26 cellular contexts compared by ENCODE assay signal in genomic region chr6:3175742-3176321, GRCh38. TPM values are rescaled to one million over a fixed set of nuclear protein-coding genes. Genes with fewer than 3 reads are reported as not detected.
A peak's percentile ranks its signal among the peaks of the same experiment; 100 is the strongest.
DNase-seq lines count a peak whose midpoint lies in the region; ATAC-seq, FAIRE-seq and TF ChIP-seq lines count a peak whose summit lies in the region.
"Had no signal": no experiment of that assay in that cellular context is flagged by ENCODE, and none has a peak within 500 bp of the region (broad histone marks: within the 10 kb centered on the region; RNA-seq: fewer than 3 reads in every experiment).

No MANE protein-coding gene starts in this region.

- peaks cover 21% of the 10 kb centered on the region for H3K4me1 ChIP-seq in HepG2 (ENCODE audit: insufficient read depth, low read length)
- no peaks in the 10 kb centered on the region for H3K4me1 ChIP-seq in right lobe of liver
- H3K4me1 ChIP-seq in kidney (ENCODE audit: control insufficient read depth in 1 of 2, insufficient read depth in 1 of 2, low read depth in 1 of 2, low read length in 2 of 2), result peaks cover 0 to 5% of the 10 kb centered on the region in 2 donors
- no peaks in the 10 kb centered on the region for H3K4me1 ChIP-seq in upper lobe of right lung
- H3K4me1 ChIP-seq in OCI-LY7 (ENCODE audit: insufficient read depth, low read length, poor library complexity, severe bottlenecking), result peaks cover 7% of the 10 kb centered on the region
- H3K4me1 ChIP-seq: spleen, suprapubic skin had no signal

- FAIRE-seq in HepG2 (lab: Jason Lieb, UNC), result no peak
- no peak for FAIRE-seq in kidney (lab: Jason Lieb, UNC)

- H3K27me3 ChIP-seq in HepG2 (ENCODE audit: control insufficient read depth in 1 of 2, insufficient read depth in 2 of 2, low read length in 2 of 2) (no peaks in the 10 kb centered on the region; a peak in 2 of 5 replicates), right lobe of liver (no peaks in the 10 kb centered on the region), upper lobe of right lung (no peaks in the 10 kb centered on the region)
- H3K27me3 ChIP-seq: suprapubic skin had no signal

- H2AFZ ChIP-seq in HepG2 (ENCODE audit: low read length), result no peak overlapping the region
- H2AFZ ChIP-seq in OCI-LY7 (ENCODE audit: low read length), result no peak overlapping the region

- 44% methylated on average over 11 of the region's 11 CpGs for WGBS in HepG2 (ENCODE audit: low lambda C conversion rate)
- 56% methylated on average over 5 of the region's 11 CpGs for WGBS in right lobe of liver (ENCODE audit: insufficient coverage, low coverage, low lambda C conversion rate, missing lambda C conversion rate)

- H3K4me2 ChIP-seq in HepG2 (ENCODE audit: low read depth, low read length) (no peak overlapping the region), OCI-LY7 (ENCODE audit: low read length) (no peak overlapping the region)

- TF ChIP-seq EP300 in HepG2 (IDR thresholded peaks at IDR 0.05; ENCODE audit: low read depth in 2 of 2, low read length in 2 of 2) (no peak), HepG2 (CRISPR knock-in tag; IDR thresholded peaks at IDR 0.05; ENCODE audit: borderline replicate concordance) (no peak)

- H3K4me3 ChIP-seq in HepG2 (replicated peaks in 1 of 3; ENCODE audit: insufficient read depth in 1 of 3, low read depth in 2 of 3, low read length in 3 of 3), result no peak overlapping the region
- H3K4me3 ChIP-seq in right lobe of liver, result no peak overlapping the region
- no peak overlapping the region for H3K4me3 ChIP-seq in kidney (ENCODE audit: low read length in 2 of 2)
- no peak overlapping the region for H3K4me3 ChIP-seq in upper lobe of right lung
- no peak overlapping the region for H3K4me3 ChIP-seq in OCI-LY7 (ENCODE audit: low read depth, low read length, poor library complexity, severe bottlenecking)
- H3K4me3 ChIP-seq: spleen, suprapubic skin had no signal

- POLR2A ChIA-PET in HepG2 (lab: Yijun Ruan, JAX), result interaction anchor here (0.5 to 0.9 kb wide), 2 partner anchors 20 to 76 kb away, joined by 3 to 4 read pairs; no protein-coding TSS in a partner anchor
- POLR2A ChIA-PET in OCI-LY7 (lab: Charles Lee), result interaction anchor here (1.0 kb wide), 1 partner anchor 72 kb away, joined by 4 read pairs; no protein-coding TSS in a partner anchor

- no peaks in the 10 kb centered on the region for H4K20me1 ChIP-seq in HepG2 (ENCODE audit: insufficient read depth, low read length)
- no peaks in the 10 kb centered on the region for H4K20me1 ChIP-seq in OCI-LY7 (ENCODE audit: insufficient read depth, low read length)

- H3K9me3 ChIP-seq in HepG2 (ENCODE audit: low read length) (no peaks in the 10 kb centered on the region), right lobe of liver (no peaks in the 10 kb centered on the region), kidney (ENCODE audit: control insufficient read depth in 1 of 2, low read length in 2 of 2) (no peaks in the 10 kb centered on the region), upper lobe of right lung (no peaks in the 10 kb centered on the region), OCI-LY7 (ENCODE audit: low read length) (no peaks in the 10 kb centered on the region)
- H3K9me3 ChIP-seq: spleen, suprapubic skin had no signal

- BruUV-seq in HepG2 (replicated peaks; lab: Mats Ljungman, UMichigan) (no TSS peak), OCI-LY7 (replicated peaks; lab: Mats Ljungman, UMichigan) (no TSS peak)

- CTCF ChIA-PET in HepG2 (lab: Yijun Ruan, JAX; ENCODE audit: low intra/inter-chr PET ratio, low total read pairs), result no interaction called here
- CTCF ChIA-PET in OCI-LY7 (lab: Charles Lee; ENCODE audit: unreplicated experiment), result no interaction called here

- DNase-seq in HepG2 (ENCODE audit: low spot score), result no peak
- DNase-seq in right lobe of liver, result no peak
- peak; percentile 28 for DNase-seq in RPMI8226
- no peak for DNase-seq in kidney
- DNase-seq in upper lobe of right lung, result no peak
- DNase-seq in NCI-H2081 (lab: John Stamatoyannopoulos, UW), result no peak
- no peak for DNase-seq in superior temporal gyrus (ENCODE audit: extremely low spot score)
- DNase-seq in OCI-LY7 (ENCODE audit: low spot score), result no peak
- DNase-seq: activated CD4-positive, alpha-beta T cell treated with anti-CD3 and anti-CD28 coated beads, Interleukin-2, amount 50 U/mL, for 48 hours; activated CD8-positive, alpha-beta memory T cell treated with anti-CD3 and anti-CD28 coated beads, Interleukin-2, amount 50 U/mL, for 4 hours; H9; head of caudate nucleus; left cardiac atrium; MM.1S; naive thymus-derived CD8-positive, alpha-beta T cell; NCI-H146; NCI-H2171 treated with DMSO at 0.1 percent for 48 hours; NCI-H69; retina; Right ventricle myocardium superior; spleen; stimulated activated CD4-positive, alpha-beta T cell treated with anti-CD3 and anti-CD28 coated beads, Interleukin-4, amount 100 ng/mL, for 1 hour had no signal

- H3K27ac ChIP-seq in HepG2 (ENCODE audit: extremely low read length, insufficient read depth, low read length) (no peak overlapping the region), right lobe of liver (no peak overlapping the region), kidney (ENCODE audit: low read depth in 2 of 2, low read length in 2 of 2) (peak overlapping the region; percentile 8 to 23), upper lobe of right lung (no peak overlapping the region), OCI-LY7 (ENCODE audit: low read depth, low read length, poor library complexity, severe bottlenecking) (no peak overlapping the region)
- H3K27ac ChIP-seq: epithelial cell of prostate, spleen, suprapubic skin had no signal

- intact Hi-C loops in HepG2 (cut with micrococcal nuclease; ENCODE audit: unreplicated experiment), result no loop called here
- intact Hi-C loops in right lobe of liver (cut with DNase I), result no loop called here
- intact Hi-C loops in kidney (cut with DNase I), result no loop called here
- intact Hi-C loops in upper lobe of right lung (cut with DNase I), result no loop called here
- intact Hi-C loops in OCI-LY7 (cut with micrococcal nuclease; ENCODE audit: unreplicated experiment), result no loop called here

- H3K36me3 ChIP-seq in HepG2 (replicated peaks in 1 of 2; ENCODE audit: control insufficient read depth in 1 of 2, insufficient read depth in 2 of 2, low read length in 2 of 2) (no peaks in the 10 kb centered on the region), right lobe of liver (no peaks in the 10 kb centered on the region), kidney (ENCODE audit: control insufficient read depth in 1 of 2, insufficient read depth in 2 of 2, low read length in 2 of 2) (no peaks in the 10 kb centered on the region), upper lobe of right lung (no peaks in the 10 kb centered on the region), OCI-LY7 (ENCODE audit: insufficient read depth, low read length) (no peaks in the 10 kb centered on the region)
- H3K36me3 ChIP-seq: spleen, suprapubic skin had no signal

- H3K9ac ChIP-seq in HepG2 (ENCODE audit: insufficient read depth, low read depth, low read length), result no peak overlapping the region
- H3K9ac ChIP-seq in kidney (ENCODE audit: low read length in 2 of 2), result no peak overlapping the region

- in situ Hi-C loops in HepG2 (cut with HindIII; ENCODE audit: extremely low pct_ligation_motif_present, low pct_unique_long_range_greater_than_20kb), result no loop called here

- TF ChIP-seq CTCF in HepG2 (CRISPR knock-in tag; IDR thresholded peaks at IDR 0.05), result no peak
- no peak for TF ChIP-seq CTCF in right lobe of liver (IDR thresholded peaks at IDR 0.05)
- TF ChIP-seq CTCF in kidney (IDR thresholded peaks at IDR 0.05; ENCODE audit: borderline replicate concordance, extremely low read depth, insufficient read depth), result no peak
- no peak for TF ChIP-seq CTCF in upper lobe of right lung (IDR thresholded peaks at IDR 0.05)
- TF ChIP-seq CTCF in OCI-LY7 (conservative IDR thresholded peaks at IDR 0.05; ENCODE audit: low read length), result no peak

- H3K9me2 ChIP-seq in OCI-LY7 (ENCODE audit: insufficient read depth, low read length), result no peaks in the 10 kb centered on the region

- no peak for TF ChIP-seq RAD21 in HepG2 (CRISPR knock-in tag; IDR thresholded peaks at IDR 0.05)

- ATAC-seq in HepG2, result peak; percentile 35
- ATAC-seq in right lobe of liver, result no peak
- ATAC-seq in upper lobe of right lung, result peak; percentile 17
- ATAC-seq: naive thymus-derived CD8-positive, alpha-beta T cell; stimulated activated memory B cell treated with anti-CD40 and anti-IgM and Interleukin-4, amounts not matched to agents 10 μg/mL and 1 μg/mL and 100 μg/mL, for 72 hours had no signal

- TF ChIP-seq POLR2A in HepG2 (IDR thresholded peaks at IDR 0.05; ENCODE audit: insufficient read depth in 1 of 2, low read depth in 2 of 2, low read length in 2 of 2) (no peak), right lobe of liver (IDR thresholded peaks at IDR 0.05) (no peak)

- no peaks in the 10 kb centered on the region for H3K79me2 ChIP-seq in HepG2 (ENCODE audit: insufficient read depth, low read length)
- H3K79me2 ChIP-seq in OCI-LY7 (ENCODE audit: insufficient read depth, low read depth, low read length), result no peaks in the 10 kb centered on the region

RNA-seq across cellular contexts. Expression of gene TUBB2A, which starts 18.5 kb away (rescaled TPM):
- total RNA-seq in HepG2 (2016; rRNA removed; fragmentation: Illumina TruSeq; extraction: Trizol) (35.3 and 38.1 TPM in 2 replicates), right lobe of liver (100 to 1,000 TPM in 2 of 6 experiments, 10 to 100 TPM in 4; 32.8 to 136 (median 83.8) TPM), kidney (49.8 TPM), upper lobe of right lung (15.4 TPM), OCI-LY7 (2022) (23.3 and 24.8 TPM in 2 replicates)
- total RNA-seq in HepG2 (2016; cell fraction: cytosol; rRNA removed; fragmentation: Illumina TruSeq; extraction: Trizol; ENCODE audit: low read depth), result 10.1 and 10.3 TPM in 2 replicates
- 32.8 and 36.3 TPM in 2 replicates for total RNA-seq in HepG2 (2016; cell fraction: insoluble cytoplasmic fraction; rRNA removed; fragmentation: Illumina TruSeq; extraction: Trizol)
- total RNA-seq in HepG2 (2016; cell fraction: membrane; rRNA removed; fragmentation: Illumina TruSeq; extraction: Trizol), result 12.7 and 14.0 TPM in 2 replicates
- total RNA-seq in HepG2 (2016; cell fraction: nucleus; rRNA removed; fragmentation: Illumina TruSeq; extraction: Trizol), result 13.9 and 14.1 TPM in 2 replicates
- polyA plus RNA-seq in HepG2 (2011; rRNA removed) (106 and 178 TPM in 2 replicates), kidney (ENCODE audit: insufficient read depth, low read depth, low replicate concordance) (80.9 TPM)
- 118 and 142 TPM in 2 replicates for polyA plus RNA-seq in HepG2 (2011; cell fraction: cytosol; rRNA removed)
- polyA plus RNA-seq in HepG2 (2011; cell fraction: nucleus; rRNA removed), result 111 and 136 TPM in 2 replicates
- 89.5 and 170 TPM in 2 replicates for polyA plus RNA-seq in HepG2 (2012)
- 7.8 and 9.2 TPM in 2 replicates for polyA plus RNA-seq in HepG2 (2016; cell fraction: cytosol; fragmentation: Illumina TruSeq; extraction: Trizol; ENCODE audit: low read depth)
- polyA plus RNA-seq in HepG2 (2016; cell fraction: insoluble cytoplasmic fraction; fragmentation: Illumina TruSeq; extraction: Trizol; ENCODE audit: low read depth), result 37.3 and 40.4 TPM in 2 replicates
- polyA plus RNA-seq in HepG2 (2016; cell fraction: membrane; fragmentation: Illumina TruSeq; extraction: Trizol; ENCODE audit: low read depth), result 8.6 and 9.4 TPM in 2 replicates
- 25.9 and 28.8 TPM in 2 replicates for polyA plus RNA-seq in HepG2 (2016; cell fraction: nucleus; fragmentation: Illumina TruSeq; extraction: Trizol; ENCODE audit: insufficient read depth, low read depth)
- 14.5 and 150 TPM in 2 replicates for polyA minus RNA-seq in HepG2 (2011; rRNA and poly(A)+ RNA removed; ENCODE audit: low replicate concordance)
- 76.6 and 136 TPM in 2 replicates for polyA minus RNA-seq in HepG2 (2011; cell fraction: cytosol; rRNA and poly(A)+ RNA removed)
- 30.0 and 49.6 TPM in 2 replicates for polyA minus RNA-seq in HepG2 (2011; cell fraction: nucleus; rRNA and poly(A)+ RNA removed)
- total RNA-seq in OCI-LY7 (2014; rRNA removed; shearing (Covaris generic)), result 33.0 and 42.1 TPM in 2 replicates

RNA-seq across cellular contexts. Expression of gene TUBB2B, which starts 51.6 kb away (rescaled TPM):
- 9.3 and 10.3 TPM in 2 replicates for total RNA-seq in HepG2 (2016; rRNA removed; fragmentation: Illumina TruSeq; extraction: Trizol)
- 4.4 and 4.7 TPM in 2 replicates for total RNA-seq in HepG2 (2016; cell fraction: cytosol; rRNA removed; fragmentation: Illumina TruSeq; extraction: Trizol; ENCODE audit: low read depth)
- total RNA-seq in HepG2 (2016; cell fraction: insoluble cytoplasmic fraction; rRNA removed; fragmentation: Illumina TruSeq; extraction: Trizol), result 7.4 and 10.0 TPM in 2 replicates
- 7.0 TPM in 2 replicates for total RNA-seq in HepG2 (2016; cell fraction: membrane; rRNA removed; fragmentation: Illumina TruSeq; extraction: Trizol)
- 4.2 TPM in 2 replicates for total RNA-seq in HepG2 (2016; cell fraction: nucleus; rRNA removed; fragmentation: Illumina TruSeq; extraction: Trizol)
- 23.6 and 39.5 TPM in 2 replicates for polyA plus RNA-seq in HepG2 (2011; rRNA removed)
- polyA plus RNA-seq in HepG2 (2011; cell fraction: cytosol; rRNA removed), result 33.6 and 35.1 TPM in 2 replicates
- 20.7 and 31.9 TPM in 2 replicates for polyA plus RNA-seq in HepG2 (2011; cell fraction: nucleus; rRNA removed)
- 18.7 and 50.4 TPM in 2 replicates for polyA plus RNA-seq in HepG2 (2012)
- 3.0 and 3.6 TPM in 2 replicates for polyA plus RNA-seq in HepG2 (2016; cell fraction: cytosol; fragmentation: Illumina TruSeq; extraction: Trizol; ENCODE audit: low read depth)
- polyA plus RNA-seq in HepG2 (2016; cell fraction: insoluble cytoplasmic fraction; fragmentation: Illumina TruSeq; extraction: Trizol; ENCODE audit: low read depth), result 8.6 and 11.7 TPM in 2 replicates
- polyA plus RNA-seq in HepG2 (2016; cell fraction: membrane; fragmentation: Illumina TruSeq; extraction: Trizol; ENCODE audit: low read depth), result 4.9 and 7.1 TPM in 2 replicates
- 6.5 and 6.8 TPM in 2 replicates for polyA plus RNA-seq in HepG2 (2016; cell fraction: nucleus; fragmentation: Illumina TruSeq; extraction: Trizol; ENCODE audit: insufficient read depth, low read depth)
- polyA minus RNA-seq in HepG2 (2011; rRNA and poly(A)+ RNA removed; ENCODE audit: low replicate concordance), result 39.5 TPM in 1 of 2 replicates, not detected in the other
- 20.2 and 27.6 TPM in 2 replicates for polyA minus RNA-seq in HepG2 (2011; cell fraction: cytosol; rRNA and poly(A)+ RNA removed)
- polyA minus RNA-seq in HepG2 (2011; cell fraction: nucleus; rRNA and poly(A)+ RNA removed), result 4.5 and 11.2 TPM in 2 replicates
- 1 to 10 TPM; 1.0 to 3.9 (median 2.5) TPM for total RNA-seq in right lobe of liver
- total RNA-seq in kidney, result 34.2 TPM
- polyA plus RNA-seq in kidney (ENCODE audit: insufficient read depth, low read depth, low replicate concordance), result 46.1 TPM
- total RNA-seq in upper lobe of right lung, result 0.46 TPM
- not detected in 2 replicates for total RNA-seq in OCI-LY7 (2014; rRNA removed; shearing (Covaris generic))
- total RNA-seq in OCI-LY7 (2022), result 0.27 and 0.33 TPM in 2 replicates
- total RNA-seq: B cell; naive thymus-derived CD8-positive, alpha-beta T cell had no signal

RNA-seq across cellular contexts. Expression of gene BPHL, which starts 57.3 kb away (rescaled TPM):
- 39.5 and 48.6 TPM in 2 replicates for total RNA-seq in HepG2 (2016; rRNA removed; fragmentation: Illumina TruSeq; extraction: Trizol)
- 13.0 and 14.5 TPM in 2 replicates for total RNA-seq in HepG2 (2016; cell fraction: cytosol; rRNA removed; fragmentation: Illumina TruSeq; extraction: Trizol; ENCODE audit: low read depth)
- total RNA-seq in HepG2 (2016; cell fraction: insoluble cytoplasmic fraction; rRNA removed; fragmentation: Illumina TruSeq; extraction: Trizol), result 42.3 and 49.9 TPM in 2 replicates
- 29.2 and 32.0 TPM in 2 replicates for total RNA-seq in HepG2 (2016; cell fraction: membrane; rRNA removed; fragmentation: Illumina TruSeq; extraction: Trizol)
- 25.4 and 25.5 TPM in 2 replicates for total RNA-seq in HepG2 (2016; cell fraction: nucleus; rRNA removed; fragmentation: Illumina TruSeq; extraction: Trizol)
- 35.6 and 37.8 TPM in 2 replicates for polyA plus RNA-seq in HepG2 (2011; rRNA removed)
- 25.0 and 32.1 TPM in 2 replicates for polyA plus RNA-seq in HepG2 (2011; cell fraction: cytosol; rRNA removed)
- polyA plus RNA-seq in HepG2 (2011; cell fraction: nucleus; rRNA removed), result 31.4 and 44.9 TPM in 2 replicates
- 33.2 and 56.4 TPM in 2 replicates for polyA plus RNA-seq in HepG2 (2012)
- 12.2 and 18.6 TPM in 2 replicates for polyA plus RNA-seq in HepG2 (2016; cell fraction: cytosol; fragmentation: Illumina TruSeq; extraction: Trizol; ENCODE audit: low read depth)
- polyA plus RNA-seq in HepG2 (2016; cell fraction: insoluble cytoplasmic fraction; fragmentation: Illumina TruSeq; extraction: Trizol; ENCODE audit: low read depth), result 57.7 and 60.4 TPM in 2 replicates
- 24.1 and 29.1 TPM in 2 replicates for polyA plus RNA-seq in HepG2 (2016; cell fraction: membrane; fragmentation: Illumina TruSeq; extraction: Trizol; ENCODE audit: low read depth)
- polyA plus RNA-seq in HepG2 (2016; cell fraction: nucleus; fragmentation: Illumina TruSeq; extraction: Trizol; ENCODE audit: insufficient read depth, low read depth), result 40.4 and 41.8 TPM in 2 replicates
- polyA minus RNA-seq in HepG2 (2011; rRNA and poly(A)+ RNA removed; ENCODE audit: low replicate concordance), result 7.2 and 21.2 TPM in 2 replicates
- 12.7 and 16.3 TPM in 2 replicates for polyA minus RNA-seq in HepG2 (2011; cell fraction: cytosol; rRNA and poly(A)+ RNA removed)
- 34.6 and 42.1 TPM in 2 replicates for polyA minus RNA-seq in HepG2 (2011; cell fraction: nucleus; rRNA and poly(A)+ RNA removed)
- total RNA-seq in right lobe of liver, result 100 to 1,000 TPM in 2 of 6 experiments, 10 to 100 TPM in 4; 30.4 to 142 (median 68.6) TPM
- 28.9 TPM for total RNA-seq in kidney
- 94.1 TPM for polyA plus RNA-seq in kidney (ENCODE audit: insufficient read depth, low read depth, low replicate concordance)
- 7.6 TPM for total RNA-seq in upper lobe of right lung
- 9.7 and 12.3 TPM in 2 replicates for total RNA-seq in OCI-LY7 (2014; rRNA removed; shearing (Covaris generic))
- 17.5 and 20.9 TPM in 2 replicates for total RNA-seq in OCI-LY7 (2022)

Comparison
In these comparisons a context has a peak if more than half of its experiments do, and no peak if none do; other contexts are left out.
1. ATAC-seq: peak in HepG2 (single experiment) and upper lobe of right lung (single experiment); none in right lobe of liver (0 of 4).
2. H3K27ac ChIP-seq: peak in kidney (2 of 2); none in HepG2 (single experiment), right lobe of liver (0 of 3), upper lobe of right lung (single experiment) and OCI-LY7 (single experiment).